In genomic region chr21:45265721-45266517, GRCh38 we compare ENCODE assay signal across 16 cellular contexts. TPM values are rescaled to one million over a fixed set of nuclear protein-coding genes. Genes with fewer than 3 reads are reported as not detected.
DNase-seq lines count a peak whose midpoint lies in the region; ATAC-seq and TF ChIP-seq lines count a peak whose summit lies in the region.
"Had no signal": no experiment of that assay in that cellular context is flagged by ENCODE, and none has a peak within 500 bp of the region (broad histone marks: within the 10 kb centered on the region; RNA-seq: fewer than 3 reads in every experiment).

No MANE protein-coding gene starts in this region.

- H3K4me3 Mint-ChIP-seq in activated T-cell treated with anti-CD3 and anti-CD28 coated beads, Interleukin-2, amount 50 U/mL, for 24 hours: no peak overlapping the region
- peak overlapping the region; percentile 57 for H3K4me3 Mint-ChIP-seq in T-helper 17 cell
- H3K4me3 Mint-ChIP-seq: neural crest cell had no signal

- ATAC-seq in T-helper 17 cell (peak; percentile 18), HG03432 (IDR thresholded peaks at IDR 0.05; ENCODE audit: unreplicated experiment) (no peak)

- H3K4me1 ChIP-seq in right atrium auricular region (no peaks in the 10 kb centered on the region), stomach (no peaks in the 10 kb centered on the region)
- H3K4me1 ChIP-seq: adrenal gland, lower lobe of right lung had no signal

- intact Hi-C loops in stomach (cut with DNase I; ENCODE audit: low total_unique reads): no loop called here

- peak overlapping the region; percentile 14 for H3K27ac Mint-ChIP-seq in activated T-cell treated with anti-CD3 and anti-CD28 coated beads, Interleukin-2, amount 50 U/mL, for 24 hours
- peak overlapping the region; percentile 83 for H3K27ac Mint-ChIP-seq in T-helper 17 cell

- H3K4me1 Mint-ChIP-seq in activated T-cell treated with anti-CD3 and anti-CD28 coated beads, Interleukin-2, amount 50 U/mL, for 24 hours (ENCODE audit: low read depth): peaks cover 20% of the 10 kb centered on the region
- peaks cover 18% of the 10 kb centered on the region for H3K4me1 Mint-ChIP-seq in T-helper 17 cell
- H3K4me1 Mint-ChIP-seq: neural crest cell had no signal

- DNase-seq in activated T-cell treated with anti-CD3 and anti-CD28 coated beads, Interleukin-2, amount 50 U/mL, for 24 hours: peak; percentile 29
- no peak for DNase-seq in activated T-cell treated with anti-CD3 and anti-CD28 coated beads, Interleukin-2, amount 50 U/mL, for 48 hours
- DNase-seq in T-helper 17 cell (no peak), right atrium auricular region (ENCODE audit: low spot score) (peak; percentile 48), stomach (peak; percentile 22), NCI-H187 (lab: John Stamatoyannopoulos, UW) (no peak), iPS-NIHi7 (ENCODE audit: extremely low spot score) (no peak)
- DNase-seq: ACHN, Kasumi-1, lower lobe of right lung, NCI-H146, NCI-H526, T1000 had no signal

- TF ChIP-seq POLR2A in stomach (IDR thresholded peaks at IDR 0.05): no peak

- H3K36me3 Mint-ChIP-seq in activated T-cell treated with anti-CD3 and anti-CD28 coated beads, Interleukin-2, amount 50 U/mL, for 24 hours (ENCODE audit: low read depth): peaks cover 57% of the 10 kb centered on the region
- H3K36me3 Mint-ChIP-seq in T-helper 17 cell (ENCODE audit: low read depth): peaks cover 4% of the 10 kb centered on the region

- H3K27ac ChIP-seq in right atrium auricular region: no peak overlapping the region
- H3K27ac ChIP-seq in stomach: no peak overlapping the region
- H3K27ac ChIP-seq: adrenal gland, lower lobe of right lung had no signal

- H3K27me3 ChIP-seq in right atrium auricular region: no peaks in the 10 kb centered on the region
- H3K27me3 ChIP-seq in stomach: no peaks in the 10 kb centered on the region
- H3K27me3 ChIP-seq: adrenal gland had no signal

- no peaks in the 10 kb centered on the region for H3K27me3 Mint-ChIP-seq in activated T-cell treated with anti-CD3 and anti-CD28 coated beads, Interleukin-2, amount 50 U/mL, for 24 hours
- H3K27me3 Mint-ChIP-seq in T-helper 17 cell: no peaks in the 10 kb centered on the region

- no peak for TF ChIP-seq CTCF in right atrium auricular region (IDR thresholded peaks at IDR 0.05)
- TF ChIP-seq CTCF in stomach (IDR thresholded peaks at IDR 0.05): no peak

- no peaks in the 10 kb centered on the region for H3K9me3 ChIP-seq in T-helper 17 cell (ENCODE audit: control insufficient read depth, low read length, poor library complexity, severe bottlenecking)
- H3K9me3 ChIP-seq in right atrium auricular region: no peaks in the 10 kb centered on the region
- no peaks in the 10 kb centered on the region for H3K9me3 ChIP-seq in stomach
- H3K9me3 ChIP-seq: adrenal gland, lower lobe of right lung had no signal

- H3K36me3 ChIP-seq in right atrium auricular region (peaks cover 65% of the 10 kb centered on the region), stomach (peaks cover 56 to 80% (median 74%) of the 10 kb centered on the region in 4 donors)

- TF ChIP-seq EP300 in stomach (IDR thresholded peaks at IDR 0.05): no peak

- no peak overlapping the region for H3K4me3 ChIP-seq in right atrium auricular region
- no peak overlapping the region for H3K4me3 ChIP-seq in stomach
- H3K4me3 ChIP-seq: adrenal gland, lower lobe of right lung had no signal

- no peaks in the 10 kb centered on the region for H3K9me3 Mint-ChIP-seq in activated T-cell treated with anti-CD3 and anti-CD28 coated beads, Interleukin-2, amount 50 U/mL, for 24 hours
- H3K9me3 Mint-ChIP-seq: neural crest cell had no signal

- 95 to 96% (median 95%) methylated on average over 28 to 36 of the region's 36 CpGs for WGBS in stomach, 5 donors

RNA-seq across cellular contexts. Expression of gene POFUT2, which starts 21.8 kb away (rescaled TPM):
- total RNA-seq in T-helper 17 cell: 10 to 100 TPM; 48.5 to 66.4 TPM
- total RNA-seq in right atrium auricular region: 10 to 100 TPM in 1 of 2 donors, 1 to 10 TPM in 1; 5.8 to 12.0 TPM
- total RNA-seq in stomach: 10 to 100 TPM; 19.2 to 34.2 (median 29.3) TPM
- 10 to 100 TPM in 1 of 3 donors, 1 to 10 TPM in 2; 7.4 to 15.9 (median 9.5) TPM for polyA plus RNA-seq in stomach

Comparison
In these comparisons a context has a peak if more than half of its experiments do, and no peak if none do; other contexts are left out.
1. DNase-seq: peak in activated T-cell treated with anti-CD3 and anti-CD28 coated beads, Interleukin-2, amount 50 U/mL, for 24 hours (single experiment), right atrium auricular region (single experiment) and stomach (single experiment); none in activated T-cell treated with anti-CD3 and anti-CD28 coated beads, Interleukin-2, amount 50 U/mL, for 48 hours (0 of 2), T-helper 17 cell (0 of 3), NCI-H187 (0 of 2) and iPS-NIHi7 (single experiment).